Comparison of ENCODE assay signal across 8 cellular contexts in genomic region chr17:5526821-5527598, GRCh38. TPM values are rescaled to one million over a fixed set of nuclear protein-coding genes. Genes with fewer than 3 reads are reported as not detected.
DNase-seq lines count a peak whose midpoint lies in the region; ATAC-seq, FAIRE-seq and TF ChIP-seq lines count a peak whose summit lies in the region.

No MANE protein-coding gene starts in this region.

- no peak overlapping the region for H3K4me3 Mint-ChIP-seq in GM23338

- H2AFZ ChIP-seq in GM23338, result no peak overlapping the region

- no peaks in the 10 kb centered on the region for H3K9me2 ChIP-seq in GM23338 (ENCODE audit: insufficient read depth)

- DNase-seq in AG10803 (ENCODE audit: low read depth), result peak; percentile 97
- peak; percentile 99 for DNase-seq in HTR-8/SVneo (ENCODE audit: insufficient read length, low spot score)
- DNase-seq in dermis microvascular lymphatic vessel endothelial cell (ENCODE audit: low read depth in 2 of 2), result peak; percentile 92 to 97
- peak; percentile 59 for DNase-seq in mesenteric fat pad (ENCODE audit: low spot score)
- DNase-seq in stimulated activated CD8-positive, alpha-beta memory T cell treated with anti-CD3 and anti-CD28 coated beads, Interleukin-15, amount 100 ng/mL, for 48 hours (ENCODE audit: low read depth in 2 of 2), result peak; percentile 70 to 72
- no peak for DNase-seq in NCI-H1105 (lab: John Stamatoyannopoulos, UW)
- no peak for DNase-seq in GM23338 (ENCODE audit: low spot score)

- no peak overlapping the region for H3K27ac ChIP-seq in GM23338 (ENCODE audit: low read depth)

- H3K9me3 Mint-ChIP-seq in GM23338, result no peaks in the 10 kb centered on the region

- H3K4me1 Mint-ChIP-seq in GM23338, result no peaks in the 10 kb centered on the region

- H3K4me2 ChIP-seq in GM23338, result no peak overlapping the region

- no peaks in the 10 kb centered on the region for H3K79me2 ChIP-seq in GM23338 (replicated peaks; ENCODE audit: insufficient read depth)

- TF ChIP-seq CTCF in AG10803 (conservative IDR thresholded peaks at IDR 0.05; ENCODE audit: low read length) (0 out of 2 replicates have a peak, but pooled peaks have one; percentile 8), GM23338 (conservative IDR thresholded peaks at IDR 0.05; ENCODE audit: low read depth in 2 of 2) (no peak)

- H3K36me3 Mint-ChIP-seq in GM23338 (ENCODE audit: low read depth), result no peaks in the 10 kb centered on the region

- FAIRE-seq in HTR-8/SVneo (lab: Jason Lieb, UNC), result peak; percentile 97

- H3K36me3 ChIP-seq in GM23338 (ENCODE audit: insufficient read depth), result no peaks in the 10 kb centered on the region

- H3K27me3 ChIP-seq in GM23338 (ENCODE audit: insufficient read depth), result no peaks in the 10 kb centered on the region

- H3K27me3 Mint-ChIP-seq in GM23338 (ENCODE audit: insufficient read depth, low read depth, poor library complexity), result no peaks in the 10 kb centered on the region

- H3F3A ChIP-seq in GM23338 (replicated peaks; ENCODE audit: low read depth), result no peaks in the 10 kb centered on the region

- ATAC-seq in activated CD4-positive, CD25-positive, alpha-beta regulatory T cell treated with anti-CD3 and anti-CD28 coated beads, Interleukin-2, amount 50 U/mL, for 24 hours, result peak; percentile 97 to 98
- no peak for ATAC-seq in GM23338

- H3K4me3 ChIP-seq in AG10803 (ENCODE audit: low read length), result no peak overlapping the region
- H3K4me3 ChIP-seq in GM23338, result no peak overlapping the region

- no peak overlapping the region for H3K27ac Mint-ChIP-seq in GM23338

- H4K20me1 ChIP-seq in GM23338 (replicated peaks; ENCODE audit: insufficient read depth), result no peaks in the 10 kb centered on the region

- H3K4me1 ChIP-seq in GM23338 (ENCODE audit: insufficient read depth), result no peaks in the 10 kb centered on the region

TF ChIP-seq in GM23338, 12 proteins besides CTCF, POLR2A, EP300 and RAD21 (continues in another document):
- TF ChIP-seq ZNF331 (CRISPR knock-in tag; IDR thresholded peaks at IDR 0.05; ENCODE audit: low read depth) (no peak), EZH2phosphoT487 (IDR thresholded peaks at IDR 0.05; ENCODE audit: unreplicated experiment) (no peak), EZH2 (IDR thresholded peaks at IDR 0.05; ENCODE audit: low read depth, unreplicated experiment) (no peak), NANOG (IDR thresholded peaks at IDR 0.05; ENCODE audit: borderline replicate concordance) (no peak), STAT1 (IDR thresholded peaks at IDR 0.05; ENCODE audit: unreplicated experiment) (no peak), POLR2AphosphoS5 (IDR thresholded peaks at IDR 0.05; ENCODE audit: low read depth) (no peak), CREB1 (CRISPR knock-in tag; IDR thresholded peaks at IDR 0.05; ENCODE audit: low read depth) (no peak), JUNB (IDR thresholded peaks at IDR 0.05; ENCODE audit: unreplicated experiment) (no peak)
- TF ChIP-seq, protein P1, sequence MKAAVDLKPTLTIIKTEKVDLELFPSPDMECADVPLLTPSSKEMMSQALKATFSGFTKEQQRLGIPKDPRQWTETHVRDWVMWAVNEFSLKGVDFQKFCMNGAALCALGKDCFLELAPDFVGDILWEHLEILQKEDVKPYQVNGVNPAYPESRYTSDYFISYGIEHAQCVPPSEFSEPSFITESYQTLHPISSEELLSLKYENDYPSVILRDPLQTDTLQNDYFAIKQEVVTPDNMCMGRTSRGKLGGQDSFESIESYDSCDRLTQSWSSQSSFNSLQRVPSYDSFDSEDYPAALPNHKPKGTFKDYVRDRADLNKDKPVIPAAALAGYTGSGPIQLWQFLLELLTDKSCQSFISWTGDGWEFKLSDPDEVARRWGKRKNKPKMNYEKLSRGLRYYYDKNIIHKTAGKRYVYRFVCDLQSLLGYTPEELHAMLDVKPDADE (IDR thresholded peaks at IDR 0.05), result no peak
- TF ChIP-seq, protein P2, sequence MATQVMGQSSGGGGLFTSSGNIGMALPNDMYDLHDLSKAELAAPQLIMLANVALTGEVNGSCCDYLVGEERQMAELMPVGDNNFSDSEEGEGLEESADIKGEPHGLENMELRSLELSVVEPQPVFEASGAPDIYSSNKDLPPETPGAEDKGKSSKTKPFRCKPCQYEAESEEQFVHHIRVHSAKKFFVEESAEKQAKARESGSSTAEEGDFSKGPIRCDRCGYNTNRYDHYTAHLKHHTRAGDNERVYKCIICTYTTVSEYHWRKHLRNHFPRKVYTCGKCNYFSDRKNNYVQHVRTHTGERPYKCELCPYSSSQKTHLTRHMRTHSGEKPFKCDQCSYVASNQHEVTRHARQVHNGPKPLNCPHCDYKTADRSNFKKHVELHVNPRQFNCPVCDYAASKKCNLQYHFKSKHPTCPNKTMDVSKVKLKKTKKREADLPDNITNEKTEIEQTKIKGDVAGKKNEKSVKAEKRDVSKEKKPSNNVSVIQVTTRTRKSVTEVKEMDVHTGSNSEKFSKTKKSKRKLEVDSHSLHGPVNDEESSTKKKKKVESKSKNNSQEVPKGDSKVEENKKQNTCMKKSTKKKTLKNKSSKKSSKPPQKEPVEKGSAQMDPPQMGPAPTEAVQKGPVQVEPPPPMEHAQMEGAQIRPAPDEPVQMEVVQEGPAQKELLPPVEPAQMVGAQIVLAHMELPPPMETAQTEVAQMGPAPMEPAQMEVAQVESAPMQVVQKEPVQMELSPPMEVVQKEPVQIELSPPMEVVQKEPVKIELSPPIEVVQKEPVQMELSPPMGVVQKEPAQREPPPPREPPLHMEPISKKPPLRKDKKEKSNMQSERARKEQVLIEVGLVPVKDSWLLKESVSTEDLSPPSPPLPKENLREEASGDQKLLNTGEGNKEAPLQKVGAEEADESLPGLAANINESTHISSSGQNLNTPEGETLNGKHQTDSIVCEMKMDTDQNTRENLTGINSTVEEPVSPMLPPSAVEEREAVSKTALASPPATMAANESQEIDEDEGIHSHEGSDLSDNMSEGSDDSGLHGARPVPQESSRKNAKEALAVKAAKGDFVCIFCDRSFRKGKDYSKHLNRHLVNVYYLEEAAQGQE (IDR thresholded peaks at IDR 0.05; ENCODE audit: unreplicated experiment), result no peak

RNA-seq across cellular contexts. Expression of gene MIS12, which starts 40.6 kb away (rescaled TPM):
- total RNA-seq in dermis microvascular lymphatic vessel endothelial cell (13.1 and 17.2 TPM in 2 replicates), mesenteric fat pad (12.9 TPM)
- total RNA-seq in GM23338 (2014; rRNA removed; shearing (Covaris generic)), result 22.8 and 25.7 TPM in 2 replicates
- polyA plus RNA-seq in GM23338 (2016; fragmentation: Nextera tagmentation; extraction: Ambion mirVana), result 9.9 and 14.0 TPM in 2 replicates

RNA-seq across cellular contexts. Expression of gene DERL2, which starts 41.0 kb away (rescaled TPM):
- total RNA-seq in dermis microvascular lymphatic vessel endothelial cell, result 17.4 and 21.3 TPM in 2 replicates
- 73.4 TPM for total RNA-seq in mesenteric fat pad
- total RNA-seq in GM23338 (2014; rRNA removed; shearing (Covaris generic)), result 52.2 and 65.0 TPM in 2 replicates
- 91.0 and 113 TPM in 2 replicates for polyA plus RNA-seq in GM23338 (2016; fragmentation: Nextera tagmentation; extraction: Ambion mirVana)

RNA-seq across cellular contexts. Expression of gene NLRP1, which starts 57.3 kb away (rescaled TPM):
- total RNA-seq in dermis microvascular lymphatic vessel endothelial cell (5.4 and 5.8 TPM in 2 replicates), mesenteric fat pad (23.8 TPM)
- 10.3 and 16.2 TPM in 2 replicates for total RNA-seq in GM23338 (2014; rRNA removed; shearing (Covaris generic))
- 7.6 and 8.9 TPM in 2 replicates for polyA plus RNA-seq in GM23338 (2016; fragmentation: Nextera tagmentation; extraction: Ambion mirVana)

RNA-seq across cellular contexts. Expression of gene DHX33, which starts 58.2 kb away (rescaled TPM):
- total RNA-seq in dermis microvascular lymphatic vessel endothelial cell (9.4 and 14.2 TPM in 2 replicates), mesenteric fat pad (14.5 TPM)
- total RNA-seq in GM23338 (2014; rRNA removed; shearing (Covaris generic)), result 53.6 and 57.1 TPM in 2 replicates
- polyA plus RNA-seq in GM23338 (2016; fragmentation: Nextera tagmentation; extraction: Ambion mirVana), result 20.3 and 21.1 TPM in 2 replicates

Comparison
In these comparisons a context has a peak if more than half of its experiments do, and no peak if none do; other contexts are left out.
1. DNase-seq: peak in AG10803 (single experiment), HTR-8/SVneo (single experiment), dermis microvascular lymphatic vessel endothelial cell (2 of 2), mesenteric fat pad (single experiment) and stimulated activated CD8-positive, alpha-beta memory T cell treated with anti-CD3 and anti-CD28 coated beads, Interleukin-15, amount 100 ng/mL, for 48 hours (2 of 2); none in NCI-H1105 (single experiment) and GM23338 (single experiment).